In the genomic region with DNA sequence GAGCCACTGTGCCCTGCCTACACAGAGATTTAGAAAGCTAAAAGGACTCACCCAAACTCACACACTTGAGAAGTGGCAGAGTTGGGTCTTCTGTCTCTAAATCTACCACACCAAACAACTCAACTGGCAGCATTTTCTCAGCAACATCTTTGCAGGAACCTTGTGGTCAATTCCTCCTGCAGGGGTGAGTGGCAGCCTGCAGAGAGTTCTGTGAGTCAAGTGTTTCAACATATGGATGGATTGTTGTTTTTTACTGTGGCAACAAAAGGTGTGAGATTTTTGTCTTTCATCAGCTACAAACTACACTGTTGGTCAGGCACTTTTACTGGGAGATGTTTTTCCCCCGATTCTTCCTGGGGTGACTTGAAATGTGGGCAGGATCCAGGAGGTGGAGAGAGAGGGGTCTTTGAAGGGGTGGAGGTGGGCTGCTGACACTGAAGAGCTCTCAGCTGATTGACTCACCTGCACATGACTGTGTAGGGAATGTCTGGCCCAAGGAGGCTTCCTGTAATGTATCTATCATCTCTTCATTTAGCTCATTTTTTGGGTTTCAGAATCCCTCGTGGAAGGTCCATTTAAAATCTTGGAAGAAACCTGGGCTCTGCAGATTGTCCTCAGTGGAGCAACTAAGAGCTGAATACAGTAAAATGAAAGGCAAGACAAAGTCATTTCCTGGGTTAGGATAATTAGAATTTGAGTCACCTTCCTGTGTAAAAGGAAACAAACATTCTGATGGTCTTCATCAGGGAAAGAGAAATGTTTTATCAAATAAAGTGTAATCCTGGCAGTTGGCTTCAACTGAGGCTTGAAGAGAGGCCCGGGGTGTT, we compare ENCODE assay signal across 12 cellular contexts.
DNase-seq lines count a peak whose midpoint lies in the region; ATAC-seq, FAIRE-seq and TF ChIP-seq lines count a peak whose summit lies in the region.
"Had no signal": no experiment of that assay in that cellular context is flagged by ENCODE, and none has a peak within 500 bp of the region (broad histone marks: within the 10 kb centered on the region; RNA-seq: fewer than 3 reads in every experiment).

No MANE protein-coding gene starts in this region.

- H3K9me3 Mint-ChIP-seq in activated naive CD8-positive, alpha-beta T cell (ENCODE audit: low read depth): peaks cover 11% of the 10 kb centered on the region
- peaks cover 28% of the 10 kb centered on the region for H3K9me3 Mint-ChIP-seq in activated naive CD8-positive, alpha-beta T cell treated with anti-CD3 and anti-CD28 coated beads, Interleukin-2, amount 50 U/mL, for 24 hours

- H2AFZ ChIP-seq in endothelial cell of umbilical vein (ENCODE audit: low read depth, low read length): peak overlapping the region; percentile 20

- H3K27me3 Mint-ChIP-seq in activated naive CD8-positive, alpha-beta T cell: no peaks in the 10 kb centered on the region
- peaks cover 4% of the 10 kb centered on the region for H3K27me3 Mint-ChIP-seq in activated naive CD8-positive, alpha-beta T cell treated with anti-CD3 and anti-CD28 coated beads, Interleukin-2, amount 50 U/mL, for 24 hours

- H3K4me3 Mint-ChIP-seq in activated naive CD8-positive, alpha-beta T cell: no peak overlapping the region
- H3K4me3 Mint-ChIP-seq in activated naive CD8-positive, alpha-beta T cell treated with anti-CD3 and anti-CD28 coated beads, Interleukin-2, amount 50 U/mL, for 24 hours: no peak overlapping the region

- 52% methylated on average over 3 of the region's 3 CpGs for WGBS in esophagus muscularis mucosa

- H3K27ac ChIP-seq in RWPE1: no peak overlapping the region
- peak overlapping the region; percentile 61 for H3K27ac ChIP-seq in endothelial cell of umbilical vein (ENCODE audit: insufficient read depth, low read depth, low read length)
- no peak overlapping the region for H3K27ac ChIP-seq in esophagus muscularis mucosa (replicated peaks in 1 of 4)

- H3K4me1 ChIP-seq in endothelial cell of umbilical vein (ENCODE audit: control insufficient read depth, extremely low read depth, insufficient read depth, low read length) (peaks cover 17% of the 10 kb centered on the region), esophagus muscularis mucosa (no peaks in the 10 kb centered on the region)

- no peak for TF ChIP-seq EP300 in esophagus muscularis mucosa (IDR thresholded peaks at IDR 0.05)

- CTCF ChIA-PET in RWPE1 (lab: Yijun Ruan, JAX): interaction anchor here (0.6 to 0.7 kb wide), 2 partner anchors 166 to 266 kb away, joined by 3 to 4 read pairs; no protein-coding TSS in a partner anchor
- CTCF ChIA-PET in endothelial cell of umbilical vein (lab: Charles Lee): interaction anchor here (1.0 to 1.3 kb wide), 5 partner anchors 11 to 64 kb away, joined by 3 to 7 read pairs (median 4); no protein-coding TSS in a partner anchor

- H3K36me3 Mint-ChIP-seq in activated naive CD8-positive, alpha-beta T cell: peaks cover 16% of the 10 kb centered on the region
- peaks cover 13% of the 10 kb centered on the region for H3K36me3 Mint-ChIP-seq in activated naive CD8-positive, alpha-beta T cell treated with anti-CD3 and anti-CD28 coated beads, Interleukin-2, amount 50 U/mL, for 24 hours (ENCODE audit: low read depth)

- DNase-seq in activated naive CD8-positive, alpha-beta T cell treated with anti-CD3 and anti-CD28 coated beads, Interleukin-2, amount 50 U/mL, for 24 hours: no peak
- DNase-seq in RWPE1 (ENCODE audit: low spot score): peak; percentile 15
- peak; percentile 57 for DNase-seq in endothelial cell of umbilical vein (ENCODE audit: low read depth, low spot score)
- no peak for DNase-seq in urothelium cell line (ENCODE audit: low spot score)
- DNase-seq in COLO668 (lab: John Stamatoyannopoulos, UW; ENCODE audit: unreplicated experiment): no peak
- DNase-seq in esophagus muscularis mucosa (ENCODE audit: extremely low spot score): no peak
- DNase-seq: C1 segment of cervical spinal cord, KBM-7, left colon, NCI-H510A treated with DMSO at 0.1 percent for 48 hours had no signal

- no peaks in the 10 kb centered on the region for H3K27me3 ChIP-seq in endothelial cell of umbilical vein (ENCODE audit: control insufficient read depth in 2 of 2, insufficient read depth in 2 of 2, low read length in 2 of 2)
- H3K27me3 ChIP-seq in esophagus muscularis mucosa: no peaks in the 10 kb centered on the region

- H3K79me2 ChIP-seq in endothelial cell of umbilical vein (ENCODE audit: control insufficient read depth, insufficient read depth, low read length): no peaks in the 10 kb centered on the region

- H3K36me3 ChIP-seq in endothelial cell of umbilical vein (ENCODE audit: control insufficient read depth in 2 of 2, extremely low read depth in 1 of 2, insufficient read depth in 2 of 2, low read length in 2 of 2) (no peaks in the 10 kb centered on the region), esophagus muscularis mucosa (no peaks in the 10 kb centered on the region)

- no peaks in the 10 kb centered on the region for H4K20me1 ChIP-seq in endothelial cell of umbilical vein (replicated peaks; ENCODE audit: control insufficient read depth, extremely low read depth, insufficient read depth, low read length)

- FAIRE-seq in endothelial cell of umbilical vein (lab: Jason Lieb, UNC) (peak; percentile 86), urothelium cell line (lab: Jason Lieb, UNC) (peak; percentile 48)

- POLR2A ChIA-PET in RWPE1 (lab: Yijun Ruan, JAX; ENCODE audit: low non-redundant PET) (no interaction called here), endothelial cell of umbilical vein (lab: Charles Lee) (no interaction called here)

- no peak for TF ChIP-seq CTCF in RWPE1 (conservative IDR thresholded peaks at IDR 0.05; ENCODE audit: low read depth)
- no peak for TF ChIP-seq CTCF in endothelial cell of umbilical vein (IDR thresholded peaks at IDR 0.05; ENCODE audit: extremely low read depth in 1 of 2, insufficient read depth in 1 of 2, low read depth in 1 of 2, low read length in 2 of 2)
- TF ChIP-seq CTCF in esophagus muscularis mucosa (IDR thresholded peaks at IDR 0.05): no peak

- peaks cover 4% of the 10 kb centered on the region for H3K4me1 Mint-ChIP-seq in activated naive CD8-positive, alpha-beta T cell (ENCODE audit: low read depth)
- H3K4me1 Mint-ChIP-seq in activated naive CD8-positive, alpha-beta T cell treated with anti-CD3 and anti-CD28 coated beads, Interleukin-2, amount 50 U/mL, for 24 hours: peaks cover 13% of the 10 kb centered on the region

- intact Hi-C loops in endothelial cell of umbilical vein (cut with micrococcal nuclease) (no loop called here), esophagus muscularis mucosa (cut with DNase I) (no loop called here)

- no TSS peak for BruUV-seq in endothelial cell of umbilical vein (replicated peaks; lab: Mats Ljungman, UMichigan)

- no peak for TF ChIP-seq POLR2A in endothelial cell of umbilical vein (IDR thresholded peaks at IDR 0.05; ENCODE audit: low read depth, low read length)
- TF ChIP-seq POLR2A in esophagus muscularis mucosa (IDR thresholded peaks at IDR 0.05; ENCODE audit: low read depth): no peak

- no peak overlapping the region for H3K9ac ChIP-seq in endothelial cell of umbilical vein (replicated peaks; ENCODE audit: extremely low read depth, insufficient read depth, low read length)

- dilution Hi-C loops in endothelial cell of umbilical vein (cut with MboI; ENCODE audit: extremely low pct_ligation_motif_present, low sequenced_read_pairs): no loop called here

- H3K9me1 ChIP-seq in endothelial cell of umbilical vein (replicated peaks; ENCODE audit: control insufficient read depth, extremely low read depth, insufficient read depth, low read length): no peaks in the 10 kb centered on the region

- H3K9me3 ChIP-seq in endothelial cell of umbilical vein (replicated peaks; ENCODE audit: control insufficient read depth, insufficient read depth, low read length) (peaks cover 2% of the 10 kb centered on the region), esophagus muscularis mucosa (peaks cover 0 to 11% (median 4%) of the 10 kb centered on the region in 4 donors)

- peak overlapping the region; percentile 36 for H3K27ac Mint-ChIP-seq in activated naive CD8-positive, alpha-beta T cell
- no peak overlapping the region for H3K27ac Mint-ChIP-seq in activated naive CD8-positive, alpha-beta T cell treated with anti-CD3 and anti-CD28 coated beads, Interleukin-2, amount 50 U/mL, for 24 hours

- H3K4me2 ChIP-seq in endothelial cell of umbilical vein (ENCODE audit: insufficient read depth, low read length): peak overlapping the region; percentile 13

- no peak for ATAC-seq in activated naive CD8-positive, alpha-beta T cell treated with anti-CD3 and anti-CD28 coated beads, Interleukin-2, amount 50 U/mL, for 24 hours
- no peak for ATAC-seq in HG02973 (IDR thresholded peaks at IDR 0.05; ENCODE audit: unreplicated experiment)
- ATAC-seq: left colon had no signal

- no peak overlapping the region for H3K4me3 ChIP-seq in endothelial cell of umbilical vein (replicated peaks in 1 of 3; ENCODE audit: insufficient read depth in 1 of 3, low read depth in 1 of 3, low read length in 3 of 3)
- H3K4me3 ChIP-seq in esophagus muscularis mucosa: no peak overlapping the region

TF ChIP-seq in endothelial cell of umbilical vein, 7 proteins besides CTCF, POLR2A, EP300 and RAD21:
- peak; percentile 69 for TF ChIP-seq JUN (IDR thresholded peaks at IDR 0.05; ENCODE audit: borderline replicate concordance, insufficient read depth, insufficient read length, low read depth)
- TF ChIP-seq POLR2AphosphoS5 (IDR thresholded peaks at IDR 0.05; ENCODE audit: insufficient read depth, low read depth, low read length): peak; percentile 18
- peak; percentile 72 for TF ChIP-seq FOS (IDR thresholded peaks at IDR 0.05; ENCODE audit: borderline replicate concordance, insufficient read depth, low read length)
- no peak for TF ChIP-seq GATA2 (IDR thresholded peaks at IDR 0.05; ENCODE audit: insufficient read depth, insufficient read length, low read depth, low read length)
- no peak for TF ChIP-seq MYC (IDR thresholded peaks at IDR 0.05; ENCODE audit: low read depth, low read length)
- TF ChIP-seq, protein P1, sequence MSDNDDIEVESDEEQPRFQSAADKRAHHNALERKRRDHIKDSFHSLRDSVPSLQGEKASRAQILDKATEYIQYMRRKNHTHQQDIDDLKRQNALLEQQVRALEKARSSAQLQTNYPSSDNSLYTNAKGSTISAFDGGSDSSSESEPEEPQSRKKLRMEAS (IDR thresholded peaks at IDR 0.05; ENCODE audit: insufficient read depth, insufficient read length): no peak
- no peak for TF ChIP-seq EZH2 (IDR thresholded peaks at IDR 0.05; ENCODE audit: borderline replicate concordance, low read depth, low read length, severe bottlenecking)

Comparison
In these comparisons a context has a peak if more than half of its experiments do, and no peak if none do; other contexts are left out.
1. DNase-seq: peak in RWPE1 (single experiment) and endothelial cell of umbilical vein (single experiment); none in activated naive CD8-positive, alpha-beta T cell treated with anti-CD3 and anti-CD28 coated beads, Interleukin-2, amount 50 U/mL, for 24 hours (single experiment), urothelium cell line (single experiment), COLO668 (single experiment) and esophagus muscularis mucosa (single experiment).